8 cellular contexts compared by ENCODE assay signal in the genomic region with DNA sequence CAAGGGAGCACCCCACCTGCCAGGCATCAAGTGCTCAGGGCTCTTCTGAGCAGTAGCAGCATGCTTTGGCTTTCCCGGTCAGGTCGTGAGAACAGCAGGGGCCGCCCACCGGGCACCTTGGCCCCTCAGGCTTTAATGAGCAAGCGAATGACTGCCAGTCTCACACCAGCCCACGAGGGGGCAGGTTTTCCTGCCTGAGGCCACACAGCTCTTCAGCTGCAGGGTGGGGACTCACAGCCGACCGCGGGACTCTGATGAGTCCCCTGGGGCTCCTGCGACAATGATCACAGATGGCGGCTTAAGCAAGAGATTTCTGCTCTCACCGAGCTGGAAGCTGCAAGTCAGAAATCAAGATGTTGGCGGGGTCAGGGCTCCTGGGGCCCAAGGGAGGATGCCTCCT.
DNase-seq lines count a peak whose midpoint lies in the region; ATAC-seq and TF ChIP-seq lines count a peak whose summit lies in the region.

No MANE protein-coding gene starts in this region.

- POLR2A ChIA-PET in HEK293 (lab: Yijun Ruan, JAX): no interaction called here
- POLR2A ChIA-PET in RWPE1 (lab: Yijun Ruan, JAX; ENCODE audit: low non-redundant PET): no interaction called here

- no peaks in the 10 kb centered on the region for H3K9me3 ChIP-seq in HEK293 (ENCODE audit: control insufficient read depth, insufficient read depth, low read depth, low read length)

- H3K4me1 ChIP-seq in HEK293 (ENCODE audit: control insufficient read depth, insufficient read depth, low read length): no peaks in the 10 kb centered on the region

- peak; percentile 95 for DNase-seq in D341Med (ENCODE audit: low spot score)
- DNase-seq in RWPE1 (ENCODE audit: low spot score): peak; percentile 19
- peak; percentile 84 for DNase-seq in hepatic stellate cell (ENCODE audit: low spot score)
- DNase-seq in caudate nucleus (lab: John Stamatoyannopoulos, UW): no peak

- peak; percentile 67 for TF ChIP-seq CTCF in HEK293 (tag by site-specific recombination; IDR thresholded peaks at IDR 0.05)
- no peak for TF ChIP-seq CTCF in RWPE1 (conservative IDR thresholded peaks at IDR 0.05; ENCODE audit: low read depth)

- H3K36me3 ChIP-seq in HEK293 (ENCODE audit: control insufficient read depth in 2 of 2, insufficient read depth in 1 of 2, low read length in 2 of 2): no peaks in the 10 kb centered on the region

- no peak overlapping the region for H3K4me3 ChIP-seq in HEK293 (ENCODE audit: low read depth, low read length)

- H3K27ac ChIP-seq in HEK293 (ENCODE audit: extremely low read depth, low read depth, low read length): no peak overlapping the region
- H3K27ac ChIP-seq in RWPE1: no peak overlapping the region
- no peak overlapping the region for H3K27ac ChIP-seq in caudate nucleus (ENCODE audit: low read depth, low read length)

- CTCF ChIA-PET in HEK293 (lab: Yijun Ruan, JAX) (interaction anchor here (0.6 to 3.3 kb wide), 19 partner anchors 9 to 478 kb away, joined by 3 to 14 read pairs (median 4); no protein-coding TSS in a partner anchor), RWPE1 (lab: Yijun Ruan, JAX) (no interaction called here)

- ATAC-seq in GM19463 (IDR thresholded peaks at IDR 0.05; ENCODE audit: unreplicated experiment) (no peak), GM21528 (IDR thresholded peaks at IDR 0.05; ENCODE audit: low FRiP score, unreplicated experiment) (no peak), HG02970 (IDR thresholded peaks at IDR 0.05; ENCODE audit: low FRiP score, unreplicated experiment) (no peak)

TF ChIP-seq in HEK293, 187 proteins besides CTCF, POLR2A, EP300 and RAD21:
- TF ChIP-seq ZEB2 (tag by site-specific recombination; IDR thresholded peaks at IDR 0.05) (no peak), ZBTB8A (tag by site-specific recombination; IDR thresholded peaks at IDR 0.05) (0 out of 2 replicates have a peak, but pooled peaks have one; percentile 17), ZSCAN4 (tag by site-specific recombination; IDR thresholded peaks at IDR 0.05) (no peak), IKZF3 (tag by site-specific recombination; IDR thresholded peaks at IDR 0.05) (no peak), KLF1 (tag by site-specific recombination; IDR thresholded peaks at IDR 0.05) (peak; percentile 48), ZNF211 (tag by site-specific recombination; IDR thresholded peaks at IDR 0.05; ENCODE audit: low read depth) (no peak), ZIC2 (tag by site-specific recombination; IDR thresholded peaks at IDR 0.05) (peak; percentile 89), ZNF530 (tag by site-specific recombination; IDR thresholded peaks at IDR 0.05; ENCODE audit: low read depth) (no peak), ZNF677 (tag by site-specific recombination; IDR thresholded peaks at IDR 0.05) (no peak), SETDB1 (IDR thresholded peaks at IDR 0.05; ENCODE audit: insufficient read length, low read length) (no peak), ZNF391 (tag by site-specific recombination; IDR thresholded peaks at IDR 0.05; ENCODE audit: borderline replicate concordance, low read depth) (no peak), GLIS1 (tag by site-specific recombination; IDR thresholded peaks at IDR 0.05) (peak; percentile 21; the same call in 1 of the 2 replicates), ZNF433 (tag by site-specific recombination; IDR thresholded peaks at IDR 0.05; ENCODE audit: low read depth) (no peak), ZSCAN30 (tag by site-specific recombination; IDR thresholded peaks at IDR 0.05) (0 out of 2 replicates have a peak, but pooled peaks have one; percentile 44), ZNF654 (tag by site-specific recombination; IDR thresholded peaks at IDR 0.05; ENCODE audit: low read depth) (peak; percentile 47), ZFHX2 (tag by site-specific recombination; conservative IDR thresholded peaks at IDR 0.05) (no peak), ZBTB17 (tag by site-specific recombination; IDR thresholded peaks at IDR 0.05) (peak; percentile 66), ZFP41 (tag by site-specific recombination; IDR thresholded peaks at IDR 0.05; ENCODE audit: borderline replicate concordance) (no peak), ZFP37 (tag by site-specific recombination; IDR thresholded peaks at IDR 0.05) (no peak), ZNF785 (tag by site-specific recombination; IDR thresholded peaks at IDR 0.05) (0 out of 2 replicates have a peak, but pooled peaks have one; percentile 27), ZNF341 (tag by site-specific recombination; IDR thresholded peaks at IDR 0.05; ENCODE audit: low read depth) (peak; percentile 60; the same call in 1 of the 2 replicates), ZNF214 (tag by site-specific recombination; IDR thresholded peaks at IDR 0.05; ENCODE audit: borderline replicate concordance) (no peak), ZNF132 (tag by site-specific recombination; IDR thresholded peaks at IDR 0.05; ENCODE audit: borderline replicate concordance) (no peak), ZNF423 (tag by site-specific recombination; IDR thresholded peaks at IDR 0.05) (peak; percentile 75), ZBTB20 (tag by site-specific recombination; IDR thresholded peaks at IDR 0.05) (no peak)

Comparison
In these comparisons a context has a peak if more than half of its experiments do, and no peak if none do; other contexts are left out.
1. DNase-seq: peak in D341Med (single experiment), RWPE1 (single experiment) and hepatic stellate cell (single experiment); none in caudate nucleus (0 of 61).